Comparison of ENCODE assay signal across 11 cellular contexts in the genomic region with DNA sequence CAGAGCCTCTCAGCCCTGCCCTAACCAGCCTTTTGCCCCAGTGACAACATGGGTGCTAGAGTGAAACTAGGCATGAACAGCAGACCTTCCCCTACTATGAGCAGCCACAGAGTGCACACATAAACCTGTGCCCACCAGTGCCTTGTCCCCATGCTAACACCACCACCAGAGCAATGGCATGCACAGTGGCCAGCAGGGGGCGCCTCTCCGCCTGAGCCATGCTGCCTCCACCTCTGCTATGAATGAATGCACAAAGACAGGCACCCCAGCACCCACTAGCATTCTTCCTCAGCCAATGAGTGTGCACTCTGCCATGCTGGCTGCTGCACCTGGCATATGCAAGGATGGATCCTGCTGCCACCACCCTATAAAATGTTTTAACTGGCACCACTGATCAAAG.
DNase-seq lines count a peak whose midpoint lies in the region; ATAC-seq and TF ChIP-seq lines count a peak whose summit lies in the region.
"Had no signal": no experiment of that assay in that cellular context is flagged by ENCODE, and none has a peak within 500 bp of the region (broad histone marks: within the 10 kb centered on the region; RNA-seq: fewer than 3 reads in every experiment).

No MANE protein-coding gene starts in this region.

- H3K36me3 Mint-ChIP-seq in mesothelial cell of epicardium = no peaks in the 10 kb centered on the region
- H3K36me3 Mint-ChIP-seq: memory B cell had no signal

- peaks cover 83% of the 10 kb centered on the region for H3K9me3 Mint-ChIP-seq in mesothelial cell of epicardium

- no peak overlapping the region for H3K27ac ChIP-seq in DOHH2 (ENCODE audit: low read depth, low read length)
- H3K27ac ChIP-seq in foreskin keratinocyte = no peak overlapping the region
- H3K27ac ChIP-seq: VCaP had no signal

- no peaks in the 10 kb centered on the region for H3K9me2 ChIP-seq in DOHH2 (replicated peaks; ENCODE audit: control insufficient read depth, low read length)

- no peaks in the 10 kb centered on the region for H3K9me3 ChIP-seq in DOHH2 (ENCODE audit: control insufficient read depth, insufficient read depth, low read length)

- H3F3A ChIP-seq in DOHH2 (ENCODE audit: control insufficient read depth, insufficient read depth) = no peaks in the 10 kb centered on the region

- no peaks in the 10 kb centered on the region for H3K27me3 ChIP-seq in DOHH2 (ENCODE audit: control insufficient read depth, low read length)
- no peaks in the 10 kb centered on the region for H3K27me3 ChIP-seq in foreskin keratinocyte

- H3K4me3 ChIP-seq in DOHH2 (ENCODE audit: low read length) = no peak overlapping the region

- H3K27ac Mint-ChIP-seq in mesothelial cell of epicardium = no peak overlapping the region
- H3K27ac Mint-ChIP-seq: dendritic cell treated with granulocyte-macrophage colony-stimulating factor and Interleukin-4, amounts not matched to agents 40 ng/mL and 50 ng/mL, for 4 days; memory B cell had no signal

- no peaks in the 10 kb centered on the region for H4K20me1 ChIP-seq in DOHH2 (ENCODE audit: control insufficient read depth, insufficient read depth, low read depth, low read length)

- H3K36me3 ChIP-seq in DOHH2 (ENCODE audit: control insufficient read depth, low read length) = no peaks in the 10 kb centered on the region

- no peaks in the 10 kb centered on the region for H3K27me3 Mint-ChIP-seq in mesothelial cell of epicardium (ENCODE audit: low read depth)
- H3K27me3 Mint-ChIP-seq: dendritic cell treated with granulocyte-macrophage colony-stimulating factor and Interleukin-4, amounts not matched to agents 40 ng/mL and 50 ng/mL, for 4 days; memory B cell had no signal

- TF ChIP-seq CTCF in DOHH2 (IDR thresholded peaks at IDR 0.05; ENCODE audit: low read depth, low read length, poor library complexity, severe bottlenecking) (peak; percentile 65), mesothelial cell of epicardium (IDR thresholded peaks at IDR 0.05; ENCODE audit: unreplicated experiment) (peak; percentile 13), foreskin keratinocyte (conservative IDR thresholded peaks at IDR 0.05) (no peak)

- no peak overlapping the region for H3K4me2 ChIP-seq in DOHH2 (ENCODE audit: low read length)

- no peaks in the 10 kb centered on the region for H3K4me1 Mint-ChIP-seq in mesothelial cell of epicardium
- H3K4me1 Mint-ChIP-seq: memory B cell had no signal

- H3K79me2 ChIP-seq in DOHH2 (ENCODE audit: control insufficient read depth, low read length) = no peaks in the 10 kb centered on the region

- ATAC-seq in foreskin keratinocyte = no peak
- ATAC-seq in GM19328 (IDR thresholded peaks at IDR 0.05; ENCODE audit: unreplicated experiment) = no peak

- DNase-seq in HT1080 (ENCODE audit: low read depth) (peak; percentile 5), mesothelial cell of epicardium (ENCODE audit: low spot score in 2 of 2, unreplicated experiment in 2 of 2) (no peak), foreskin keratinocyte (no peak), GOT3 (lab: John Stamatoyannopoulos, UW) (no peak), NCI-H187 (lab: John Stamatoyannopoulos, UW) (no peak)
- DNase-seq in activated T-cell treated with anti-CD3 and anti-CD28 coated beads, Interleukin-2, amount 50 U/mL, for 48 hours = peak; percentile 51 to 54

- H3K4me1 ChIP-seq in DOHH2 (ENCODE audit: control insufficient read depth, low read length) = no peaks in the 10 kb centered on the region
- H3K4me1 ChIP-seq in foreskin keratinocyte = no peaks in the 10 kb centered on the region

- H3K4me3 Mint-ChIP-seq in mesothelial cell of epicardium = no peak overlapping the region
- H3K4me3 Mint-ChIP-seq: dendritic cell treated with granulocyte-macrophage colony-stimulating factor and Interleukin-4, amounts not matched to agents 40 ng/mL and 50 ng/mL, for 4 days; memory B cell had no signal

Comparison
In these comparisons a context has a peak if more than half of its experiments do, and no peak if none do; other contexts are left out.
1. DNase-seq: peak in HT1080 (single experiment) and activated T-cell treated with anti-CD3 and anti-CD28 coated beads, Interleukin-2, amount 50 U/mL, for 48 hours (2 of 2); none in mesothelial cell of epicardium (0 of 2), foreskin keratinocyte (0 of 2), GOT3 (single experiment) and NCI-H187 (0 of 2).